8 cellular contexts compared by ENCODE assay signal in the genomic region with DNA sequence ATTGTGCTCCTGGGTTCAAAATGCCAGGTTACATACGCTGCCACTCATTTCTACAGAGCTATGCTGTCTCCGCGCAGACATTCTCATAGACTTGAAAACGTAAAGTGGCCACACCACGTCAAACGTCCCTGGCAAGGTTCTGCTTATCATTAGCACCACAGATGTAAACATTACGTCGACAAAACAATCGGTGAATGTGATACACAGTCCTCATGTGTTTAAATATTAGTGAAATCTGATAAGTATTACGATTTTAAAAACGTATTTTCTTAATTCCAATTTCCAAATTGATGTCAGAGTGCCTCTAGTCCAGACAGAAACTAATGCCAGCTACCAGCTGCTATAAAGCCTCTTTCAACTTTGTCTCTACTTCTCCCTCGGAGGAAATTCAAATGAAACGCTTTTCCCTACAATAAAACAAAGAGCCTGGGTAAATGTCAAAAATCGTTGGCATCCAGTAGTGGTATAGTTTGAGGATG.
DNase-seq lines count a peak whose midpoint lies in the region; ATAC-seq, FAIRE-seq and TF ChIP-seq lines count a peak whose summit lies in the region.

No MANE protein-coding gene starts in this region.

- FAIRE-seq in GM18507 (lab: Jason Lieb, UNC) (peak; percentile 72), RCC 7860 (lab: Jason Lieb, UNC) (peak; percentile 38)

- H3K4me3 ChIP-seq in AG04449 (ENCODE audit: low read depth, low read length): peak overlapping the region; percentile 83

- POLR2A ChIA-PET in AG04449 (lab: Yijun Ruan, JAX): interaction anchor here (1.6 kb wide), 1 partner anchor 90 kb away, joined by 5 read pairs; no protein-coding TSS in a partner anchor

- ATAC-seq in HG03432 (IDR thresholded peaks at IDR 0.05; ENCODE audit: unreplicated experiment) (peak; percentile 18), HG03521 (IDR thresholded peaks at IDR 0.05; ENCODE audit: unreplicated experiment) (no peak)

- no peak for TF ChIP-seq CTCF in AG04449 (IDR thresholded peaks at IDR 0.05; ENCODE audit: insufficient read depth, low read length, missing control alignments)

- DNase-seq in AG04449 (ENCODE audit: low read depth, low spot score) (no peak), GM18507 (ENCODE audit: extremely low spot score, insufficient read length, low read depth) (no peak), RCC 7860 (ENCODE audit: low spot score) (peak; percentile 27), astrocyte of the hippocampus (ENCODE audit: low read depth, low spot score) (peak; percentile 73), iPS-NIHi11 (ENCODE audit: low spot score) (peak; percentile 7)
- peak; percentile 65 for DNase-seq in stimulated activated CD8-positive, alpha-beta memory T cell treated with anti-CD3 and anti-CD28 coated beads, Interleukin-4, amount 100 ng/mL, for 48 hours

- CTCF ChIA-PET in AG04449 (lab: Yijun Ruan, JAX): interaction anchor here (1.5 to 1.9 kb wide), 3 partner anchors 69 to 107 kb away, joined by 3 to 19 read pairs (median 3); no protein-coding TSS in a partner anchor

Comparison
In these comparisons a context has a peak if more than half of its experiments do, and no peak if none do; other contexts are left out.
1. DNase-seq: peak in RCC 7860 (single experiment), astrocyte of the hippocampus (single experiment), iPS-NIHi11 (single experiment) and stimulated activated CD8-positive, alpha-beta memory T cell treated with anti-CD3 and anti-CD28 coated beads, Interleukin-4, amount 100 ng/mL, for 48 hours (single experiment); none in AG04449 (single experiment) and GM18507 (single experiment).